Comparison of ENCODE assay signal across 8 cellular contexts in the genomic region with DNA sequence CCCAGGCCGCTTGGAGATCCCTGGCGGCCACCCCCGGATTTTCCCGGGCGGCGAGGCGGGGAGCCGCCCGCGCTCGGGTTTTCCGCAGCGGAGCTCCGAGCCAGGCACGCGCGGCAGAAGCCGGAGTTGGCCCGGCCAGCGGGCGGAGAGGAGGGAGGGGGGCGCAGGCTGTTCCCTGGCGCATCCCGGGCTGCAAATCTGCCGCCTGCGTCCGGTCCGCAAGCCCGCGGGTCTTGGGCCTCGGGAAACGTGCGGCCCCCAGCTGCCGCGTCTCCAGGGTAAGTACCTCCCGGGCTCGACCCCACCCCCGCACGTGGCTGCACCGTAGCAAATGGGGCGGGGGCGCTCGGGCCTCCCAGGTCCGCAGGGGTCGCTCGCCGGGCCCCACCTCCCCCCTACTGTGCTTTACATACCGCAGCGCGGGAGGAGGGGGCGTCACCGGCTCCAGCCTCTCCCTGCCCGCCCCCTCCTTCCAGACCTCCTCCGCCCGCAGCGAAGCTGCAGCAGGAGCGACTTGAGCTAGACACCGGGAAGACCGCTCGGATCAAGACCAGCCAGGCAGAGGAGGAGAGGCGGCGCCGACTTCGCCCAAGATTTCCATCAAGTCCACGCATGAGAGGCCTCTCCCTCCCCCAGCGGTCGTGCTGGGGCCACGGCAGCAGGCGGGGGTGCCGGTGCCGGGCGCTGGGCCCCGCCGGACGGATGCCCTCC. TPM values are rescaled to one million over a fixed set of nuclear protein-coding genes. Genes with fewer than 3 reads are reported as not detected.
A peak's percentile ranks its signal among the peaks of the same experiment; 100 is the strongest.
DNase-seq lines count a peak whose midpoint lies in the region; ATAC-seq and TF ChIP-seq lines count a peak whose summit lies in the region.

No MANE protein-coding gene starts in this region.

- in situ Hi-C loops in mammary epithelial cell (cut with MboI; ENCODE audit: low sequenced_read_pairs in 2 of 2) = no loop called here

- no peaks in the 10 kb centered on the region for H3K79me2 ChIP-seq in mammary epithelial cell (ENCODE audit: insufficient read depth, low read length)

- no peak overlapping the region for H3K27ac ChIP-seq in mammary epithelial cell (ENCODE audit: insufficient read depth, low read depth, low read length)
- peak overlapping the region; percentile 56 to 84 (median 81) for H3K27ac ChIP-seq in thyroid gland

- H3K4me1 ChIP-seq in mammary epithelial cell (ENCODE audit: insufficient read depth, low read length) = peaks cover 20% of the 10 kb centered on the region
- H3K4me1 ChIP-seq in thyroid gland = peaks cover 26 to 33% of the 10 kb centered on the region in 2 donors

- no peak for TF ChIP-seq CTCF in mammary epithelial cell (conservative IDR thresholded peaks at IDR 0.05 in 1 of 2, IDR thresholded peaks at IDR 0.05 in 1 of 2; ENCODE audit: extremely low read depth in 1 of 2, insufficient read depth in 1 of 2, low read depth in 1 of 2, low read length in 2 of 2)
- TF ChIP-seq CTCF in thyroid gland (IDR thresholded peaks at IDR 0.05) = no peak

- H3K9me3 ChIP-seq in mammary epithelial cell (replicated peaks; ENCODE audit: insufficient read depth, low read length) (no peaks in the 10 kb centered on the region), thyroid gland (no peaks in the 10 kb centered on the region)

- peak; percentile 10 for DNase-seq in activated T-cell treated with anti-CD3 and anti-CD28 coated beads for 48 hours (ENCODE audit: low read depth)
- DNase-seq in activated T-cell treated with anti-CD3 and anti-CD28 coated beads for 4 hours = no peak
- no peak for DNase-seq in mammary epithelial cell
- DNase-seq in left colon = peak in 1 of 2 donors; percentile 32
- no peak for DNase-seq in thyroid gland
- DNase-seq in midbrain (lab: John Stamatoyannopoulos, UW) = no peak
- no peak for DNase-seq in activated CD8-positive, alpha-beta memory T cell treated with anti-CD3 and anti-CD28 coated beads, Interleukin-2, amount 50 U/mL, for 48 hours

- peaks cover 11% of the 10 kb centered on the region for H3K27me3 ChIP-seq in mammary epithelial cell (ENCODE audit: insufficient read depth, low read length)
- H3K27me3 ChIP-seq in thyroid gland = peaks cover 7% of the 10 kb centered on the region

- H2AFZ ChIP-seq in mammary epithelial cell (ENCODE audit: low read depth, low read length) = peak overlapping the region; percentile 74

- no peaks in the 10 kb centered on the region for H3K36me3 ChIP-seq in mammary epithelial cell (ENCODE audit: insufficient read depth, low read length)
- peaks cover 0 to 1% of the 10 kb centered on the region in 2 donors for H3K36me3 ChIP-seq in thyroid gland

- CTCF ChIA-PET in mammary epithelial cell (lab: Charles Lee; ENCODE audit: low non-redundant PET) = no interaction called here

- intact Hi-C loops in mammary epithelial cell (cut with micrococcal nuclease) (no loop called here), left colon (cut with DNase I, micrococcal nuclease) (no loop called here), thyroid gland (cut with DNase I) (no loop called here)

- ATAC-seq in left colon = peak; percentile 8
- ATAC-seq in HG03354 (IDR thresholded peaks at IDR 0.05; ENCODE audit: poor library complexity, severe bottlenecking, unreplicated experiment) = no peak

- WGBS in mammary epithelial cell (ENCODE audit: low coverage, missing lambda C conversion rate) = 18% methylated on average over 11 of the region's 75 CpGs
- 7 to 16% methylated on average over 3 to 6 of the region's 75 CpGs for WGBS in thyroid gland, 2 donors

- H3K4me3 ChIP-seq in mammary epithelial cell (replicated peaks in 1 of 3; ENCODE audit: insufficient read depth in 1 of 3, low read depth in 2 of 3, low read length in 3 of 3) (peak overlapping the region in 2 of 3 experiments; percentile 25 to 28), thyroid gland (replicated peaks in 1 of 3) (peak overlapping the region in 1 of 3 donors; percentile 50)

- dilution Hi-C loops in mammary epithelial cell (cut with HindIII; ENCODE audit: low sequenced_read_pairs) = no loop called here

- H3K4me2 ChIP-seq in mammary epithelial cell (ENCODE audit: insufficient read depth, low read depth, low read length) = peak overlapping the region; percentile 84

- H4K20me1 ChIP-seq in mammary epithelial cell (ENCODE audit: insufficient read depth, low read length) = no peaks in the 10 kb centered on the region

- TF ChIP-seq POLR2A in thyroid gland (IDR thresholded peaks at IDR 0.05) = no peak

- no peak overlapping the region for H3K9ac ChIP-seq in mammary epithelial cell (ENCODE audit: insufficient read depth, low read length)

- BruUV-seq in mammary epithelial cell (replicated peaks; lab: Mats Ljungman, UMichigan) = no TSS peak

RNA-seq across cellular contexts. Expression of a gene that starts 1.6 kb away (rescaled TPM):
- total RNA-seq in mammary epithelial cell (under 1 TPM in 1 of 2 donors, not detected in 1; 0.33 TPM), left colon (1 to 10 TPM; 1.3 to 6.3 TPM), thyroid gland (1 to 10 TPM; 1.9 to 8.2 (median 2.7) TPM)
- 0.25 TPM for polyA plus RNA-seq in mammary epithelial cell
- not detected for polyA minus RNA-seq in mammary epithelial cell

RNA-seq across cellular contexts. Expression of a gene that starts 59.6 kb away (rescaled TPM):
- 10 to 100 TPM; 22.5 to 93.1 TPM for total RNA-seq in mammary epithelial cell
- polyA plus RNA-seq in mammary epithelial cell = 42.9 TPM
- 22.4 TPM for polyA minus RNA-seq in mammary epithelial cell
- total RNA-seq in left colon = 10 to 100 TPM; 62.7 to 71.3 TPM
- 10 to 100 TPM; 67.1 to 94.7 (median 85.2) TPM for total RNA-seq in thyroid gland
